In genomic region chr16:30399435-30400186, GRCh38 we compare ENCODE assay signal across 8 cellular contexts. TPM values are rescaled to one million over a fixed set of nuclear protein-coding genes. Genes with fewer than 3 reads are reported as not detected.
DNase-seq lines count a peak whose midpoint lies in the region; ATAC-seq and TF ChIP-seq lines count a peak whose summit lies in the region.

No MANE protein-coding gene starts in this region.

- peaks cover 11 to 18% of the 10 kb centered on the region in 2 donors for H3K4me1 ChIP-seq in naive thymus-derived CD4-positive, alpha-beta T cell (ENCODE audit: control insufficient read depth in 2 of 2, insufficient read depth in 2 of 2, low read length in 2 of 2)

- no peak for ATAC-seq in naive thymus-derived CD4-positive, alpha-beta T cell
- ATAC-seq in HG02981 (IDR thresholded peaks at IDR 0.05; ENCODE audit: unreplicated experiment) (no peak), GM21447 (IDR thresholded peaks at IDR 0.05; ENCODE audit: unreplicated experiment) (no peak)

- H3K4me3 ChIP-seq in AG10803 (ENCODE audit: low read length) (peak overlapping the region; percentile 75), choroid plexus epithelial cell (ENCODE audit: low read depth, low read length) (peak overlapping the region; percentile 55)
- H3K4me3 ChIP-seq in naive thymus-derived CD4-positive, alpha-beta T cell (ENCODE audit: low read length), result peak overlapping the region; percentile 74

- POLR2A ChIA-PET in naive thymus-derived CD4-positive, alpha-beta T cell (lab: Charles Lee), result interaction anchor here (0.6 to 14.0 kb wide), 6 partner anchors 10 to 256 kb away, joined by 3 to 254 read pairs (median 4); partner anchors contain the start of gene SEPTIN1

- no peak for TF ChIP-seq CTCF in AG10803 (conservative IDR thresholded peaks at IDR 0.05; ENCODE audit: low read length)
- no peak for TF ChIP-seq CTCF in choroid plexus epithelial cell (conservative IDR thresholded peaks at IDR 0.05; ENCODE audit: low read depth, low read length)

- no peaks in the 10 kb centered on the region for H3K27me3 Mint-ChIP-seq in naive thymus-derived CD4-positive, alpha-beta T cell

- H3K27ac Mint-ChIP-seq in naive thymus-derived CD4-positive, alpha-beta T cell, result peak overlapping the region in 8 of 9 donors; percentile 73 to 91 (median 84)

- H3K9me3 Mint-ChIP-seq in naive thymus-derived CD4-positive, alpha-beta T cell, result no peaks in the 10 kb centered on the region

- no peak for DNase-seq in AG10803 (ENCODE audit: low read depth)
- no peak for DNase-seq in choroid plexus epithelial cell (ENCODE audit: low read depth)
- no peak for DNase-seq in naive thymus-derived CD4-positive, alpha-beta T cell
- DNase-seq in NCI-H1694 (lab: John Stamatoyannopoulos, UW), result no peak
- DNase-seq in DMS79 (lab: John Stamatoyannopoulos, UW), result no peak

- H3K36me3 Mint-ChIP-seq in naive thymus-derived CD4-positive, alpha-beta T cell, result peaks cover 0 to 7% (median 4%) of the 10 kb centered on the region in 5 donors

- no peaks in the 10 kb centered on the region for H3K9me3 ChIP-seq in KOPT-K1 (ENCODE audit: insufficient read depth, low read length, poor library complexity, severe bottlenecking)
- H3K9me3 ChIP-seq in naive thymus-derived CD4-positive, alpha-beta T cell (ENCODE audit: control insufficient read depth in 2 of 3, low read length in 3 of 3), result no peaks in the 10 kb centered on the region

- H3K4me3 Mint-ChIP-seq in naive thymus-derived CD4-positive, alpha-beta T cell, result peak overlapping the region; percentile 72 to 93 (median 90)

- no peaks in the 10 kb centered on the region for H3K27me3 ChIP-seq in naive thymus-derived CD4-positive, alpha-beta T cell (ENCODE audit: control insufficient read depth in 2 of 2, insufficient read depth in 2 of 2, low read length in 2 of 2)

- CTCF ChIA-PET in naive thymus-derived CD4-positive, alpha-beta T cell (lab: Charles Lee), result interaction anchor here (0.9 to 2.1 kb wide), 2 partner anchors 10 to 29 kb away, joined by 4 read pairs; no protein-coding TSS in a partner anchor

- peak overlapping the region; percentile 57 for H3K27ac ChIP-seq in KOPT-K1 (ENCODE audit: low read depth, low read length, poor library complexity, severe bottlenecking)
- H3K27ac ChIP-seq in naive thymus-derived CD4-positive, alpha-beta T cell (ENCODE audit: low read depth, low read length), result peak overlapping the region; percentile 70

- H3K4me1 Mint-ChIP-seq in naive thymus-derived CD4-positive, alpha-beta T cell, result peaks cover 27 to 41% (median 37%) of the 10 kb centered on the region in 7 donors

- intact Hi-C loops in naive thymus-derived CD4-positive, alpha-beta T cell (cut with micrococcal nuclease), result loop anchor here (10.0 kb wide), 3 partner anchors 305 to 425 kb away; partner anchors contain the start of genes ALDOA (in 1 of the 2), TAOK2 (in 1 of the 2), TBX6 (in 1 of the 2) and YPEL3 (in 1 of the 2)

- peaks cover 21% of the 10 kb centered on the region for H3K36me3 ChIP-seq in KOPT-K1 (ENCODE audit: insufficient read depth, low read length)
- peaks cover 0 to 18% (median 0%) of the 10 kb centered on the region in 3 experiments for H3K36me3 ChIP-seq in naive thymus-derived CD4-positive, alpha-beta T cell (ENCODE audit: control insufficient read depth in 2 of 3, insufficient read depth in 3 of 3, low read length in 3 of 3)

RNA-seq across cellular contexts. Expression of gene ZNF48, which starts 4.4 kb away (rescaled TPM):
- total RNA-seq in naive thymus-derived CD4-positive, alpha-beta T cell, result 10 to 100 TPM in 3 of 5 experiments, 1 to 10 TPM in 2; 6.0 to 16.0 (median 15.6) TPM
- polyA plus RNA-seq in naive thymus-derived CD4-positive, alpha-beta T cell, result 10 to 100 TPM in 1 of 2 donors, 1 to 10 TPM in 1; 6.0 to 10.9 TPM

RNA-seq across cellular contexts. Expression of gene ZNF771, which starts 7.8 kb away (rescaled TPM):
- total RNA-seq in naive thymus-derived CD4-positive, alpha-beta T cell, result 1 to 10 TPM; 1.2 to 9.0 (median 4.5) TPM
- polyA plus RNA-seq in naive thymus-derived CD4-positive, alpha-beta T cell, result 1 to 10 TPM; 3.1 to 9.4 TPM

RNA-seq across cellular contexts. Expression of gene SEPTIN1, which starts 17.2 kb away (rescaled TPM):
- 100 to 1,000 TPM; 176 to 355 (median 183) TPM for total RNA-seq in naive thymus-derived CD4-positive, alpha-beta T cell
- polyA plus RNA-seq in naive thymus-derived CD4-positive, alpha-beta T cell, result 100 to 1,000 TPM; 221 to 257 TPM

RNA-seq across cellular contexts. Expression of gene MYL11, which starts 25.0 kb away (rescaled TPM):
- 1 to 10 TPM in 2 of 5 experiments, under 1 TPM in 1, not detected in 2; 0.87 to 2.0 (median 1.6) TPM for total RNA-seq in naive thymus-derived CD4-positive, alpha-beta T cell
- polyA plus RNA-seq in naive thymus-derived CD4-positive, alpha-beta T cell, result not detected

RNA-seq across cellular contexts. Expression of gene TBC1D10B, which starts 29.3 kb away (rescaled TPM):
- 10 to 100 TPM; 23.2 to 70.0 (median 45.2) TPM for total RNA-seq in naive thymus-derived CD4-positive, alpha-beta T cell
- polyA plus RNA-seq in naive thymus-derived CD4-positive, alpha-beta T cell, result 10 to 100 TPM in 1 of 2 donors, 1 to 10 TPM in 1; 7.6 to 13.6 TPM
